Comparison of ENCODE assay signal across 2 cellular contexts in genomic region chr1:54565113-54565501, GRCh38.
A peak's percentile ranks its signal among the peaks of the same experiment; 100 is the strongest.
TF ChIP-seq lines count a peak whose summit lies in the region.

No MANE protein-coding gene starts in this region.

TF ChIP-seq in K562, 482 proteins besides CTCF, POLR2A, EP300 and RAD21:
- TF ChIP-seq RBM17 (IDR thresholded peaks at IDR 0.05; ENCODE audit: borderline replicate concordance, low read depth, low read length) (no peak), KAT2B (IDR thresholded peaks at IDR 0.05; ENCODE audit: low read depth, low read length) (no peak), TAL1 (IDR thresholded peaks at IDR 0.05) (peak; percentile 76), MAX (CRISPR knock-in tag; IDR thresholded peaks at IDR 0.05) (no peak), TFAP4 (CRISPR knock-in tag; IDR thresholded peaks at IDR 0.05; ENCODE audit: borderline replicate concordance) (peak; percentile 86; the same call in 1 of the 2 replicates), MTA2 (IDR thresholded peaks at IDR 0.05; ENCODE audit: low read depth) (peak; percentile 64), CBFA2T3 (IDR thresholded peaks at IDR 0.05) (peak; percentile 84), PCBP2 (IDR thresholded peaks at IDR 0.05; ENCODE audit: low read depth, low read length, poor library complexity, severe bottlenecking) (no peak), PRDM10 (IDR thresholded peaks at IDR 0.05; ENCODE audit: partially characterized antibody) (no peak), TCF3 (CRISPR knock-in tag; IDR thresholded peaks at IDR 0.05) (peak; percentile 91), KHSRP (IDR thresholded peaks at IDR 0.05) (no peak), CBFA2T2 (conservative IDR thresholded peaks at IDR 0.05) (peak; percentile 77), NCOR1 (IDR thresholded peaks at IDR 0.05) (peak; percentile 76), STAT5A (IDR thresholded peaks at IDR 0.05; ENCODE audit: borderline replicate concordance, low read length) (peak; percentile 22; the same call in 1 of the 2 replicates), KLF13 (tag; IDR thresholded peaks at IDR 0.05; ENCODE audit: borderline replicate concordance, low read depth) (no peak), POLR2AphosphoS5 (IDR thresholded peaks at IDR 0.05; ENCODE audit: control insufficient read depth, insufficient read depth, low read depth, low read length) (0 out of 2 replicates have a peak, but pooled peaks have one; percentile 21), TEAD4 (IDR thresholded peaks at IDR 0.05; ENCODE audit: low read length) (peak; percentile 53; the same call in 1 of the 2 replicates), TEAD4 (CRISPR knock-in tag; IDR thresholded peaks at IDR 0.05; ENCODE audit: borderline replicate concordance) (no peak), ARID1B (IDR thresholded peaks at IDR 0.05) (peak; percentile 75), GATA2 (CRISPR knock-in tag; IDR thresholded peaks at IDR 0.05) (peak; percentile 63; the same call in 1 of the 2 replicates)

TF ChIP-seq in HepG2, 621 proteins besides CTCF, POLR2A, EP300 and RAD21 (continues in another document):
- TF ChIP-seq ZKSCAN8 (CRISPR knock-in tag; IDR thresholded peaks at IDR 0.05; ENCODE audit: borderline replicate concordance) = no peak
- TF ChIP-seq THRA (CRISPR knock-in tag; IDR thresholded peaks at IDR 0.05; ENCODE audit: borderline replicate concordance) = 0 out of 2 replicates have a peak, but pooled peaks have one; percentile 25
- TF ChIP-seq SPEN (CRISPR knock-in tag; IDR thresholded peaks at IDR 0.05; ENCODE audit: low read depth) = 0 out of 2 replicates have a peak, but pooled peaks have one; percentile 18
- TF ChIP-seq PITX1 (CRISPR knock-in tag; IDR thresholded peaks at IDR 0.05) = no peak
- 0 out of 2 replicates have a peak, but pooled peaks have one; percentile 10 for TF ChIP-seq ZFX (CRISPR knock-in tag; IDR thresholded peaks at IDR 0.05; ENCODE audit: low read depth)
- peak; percentile 28; the same call in 1 of the 2 replicates for TF ChIP-seq TBX2 (CRISPR knock-in tag; IDR thresholded peaks at IDR 0.05; ENCODE audit: borderline replicate concordance)
- TF ChIP-seq ZFP36 (IDR thresholded peaks at IDR 0.05; ENCODE audit: borderline replicate concordance, low read depth, low read length, partially characterized antibody) = no peak
- no peak for TF ChIP-seq ZNF512B (CRISPR knock-in tag; IDR thresholded peaks at IDR 0.05; ENCODE audit: borderline replicate concordance)
- no peak for TF ChIP-seq MBD4 (IDR thresholded peaks at IDR 0.05; ENCODE audit: borderline replicate concordance, low read length)
- no peak for TF ChIP-seq NFKBIZ (CRISPR knock-in tag; IDR thresholded peaks at IDR 0.05)
- no peak for TF ChIP-seq SOX6 (IDR thresholded peaks at IDR 0.05)
- TF ChIP-seq SOX6 (CRISPR knock-in tag; IDR thresholded peaks at IDR 0.05) = peak; percentile 20; the same call in 1 of the 2 replicates
- TF ChIP-seq ZFP90 (CRISPR knock-in tag; IDR thresholded peaks at IDR 0.05; ENCODE audit: borderline replicate concordance) = no peak
- no peak for TF ChIP-seq ZSCAN12 (CRISPR knock-in tag; IDR thresholded peaks at IDR 0.05)
- TF ChIP-seq FOXO1 (CRISPR knock-in tag; IDR thresholded peaks at IDR 0.05) = peak; percentile 32; the same call in 1 of the 2 replicates
- no peak for TF ChIP-seq GABPA (IDR thresholded peaks at IDR 0.05; ENCODE audit: low read depth, low read length)
- no peak for TF ChIP-seq GABPA (CRISPR knock-in tag; IDR thresholded peaks at IDR 0.05; ENCODE audit: low read depth)
- TF ChIP-seq RXRB (CRISPR knock-in tag; IDR thresholded peaks at IDR 0.05; ENCODE audit: borderline replicate concordance) = peak; percentile 33; the same call in 1 of the 2 replicates
- no peak for TF ChIP-seq ZNF460 (CRISPR knock-in tag; IDR thresholded peaks at IDR 0.05; ENCODE audit: borderline replicate concordance)
- TF ChIP-seq HMGXB3 (CRISPR knock-in tag; IDR thresholded peaks at IDR 0.05; ENCODE audit: borderline replicate concordance) = peak; percentile 74
- TF ChIP-seq TARDBP (CRISPR knock-in tag; IDR thresholded peaks at IDR 0.05) = no peak
- TF ChIP-seq PAXIP1 (CRISPR knock-in tag; conservative IDR thresholded peaks at IDR 0.05) = peak; percentile 18; the same call in 1 of the 2 replicates
- peak; percentile 59; the same call in 1 of the 2 replicates for TF ChIP-seq ZNF691 (CRISPR knock-in tag; IDR thresholded peaks at IDR 0.05; ENCODE audit: borderline replicate concordance, low read depth)
- no peak for TF ChIP-seq AHR (CRISPR knock-in tag; IDR thresholded peaks at IDR 0.05)
- TF ChIP-seq NFYC (CRISPR knock-in tag; IDR thresholded peaks at IDR 0.05) = 0 out of 2 replicates have a peak, but pooled peaks have one; percentile 36
- TF ChIP-seq TFAP4 (IDR thresholded peaks at IDR 0.05; ENCODE audit: borderline replicate concordance, low read depth) = peak; percentile 89
- 0 out of 2 replicates have a peak, but pooled peaks have one; percentile 15 for TF ChIP-seq RCOR2 (CRISPR knock-in tag; IDR thresholded peaks at IDR 0.05)
- TF ChIP-seq ZNF24 (IDR thresholded peaks at IDR 0.05) = no peak
- no peak for TF ChIP-seq NR2F1 (CRISPR knock-in tag; IDR thresholded peaks at IDR 0.05)
- TF ChIP-seq HDAC1 (CRISPR knock-in tag; IDR thresholded peaks at IDR 0.05) = no peak
- TF ChIP-seq PRDM15 (CRISPR knock-in tag; IDR thresholded peaks at IDR 0.05) = no peak
- no peak for TF ChIP-seq MBNL3 (CRISPR knock-in tag; conservative IDR thresholded peaks at IDR 0.05)
- no peak for TF ChIP-seq NFYB (CRISPR knock-in tag; IDR thresholded peaks at IDR 0.05)
- TF ChIP-seq ZNF292 (CRISPR knock-in tag; IDR thresholded peaks at IDR 0.05; ENCODE audit: borderline replicate concordance, low read depth) = peak; percentile 46; the same call in 1 of the 2 replicates
- TF ChIP-seq ZNF33B (CRISPR knock-in tag; IDR thresholded peaks at IDR 0.05) = no peak
- no peak for TF ChIP-seq FIP1L1 (IDR thresholded peaks at IDR 0.05; ENCODE audit: borderline replicate concordance, insufficient read depth, low read depth, low read length)
- TF ChIP-seq DNMT3B (CRISPR knock-in tag; conservative IDR thresholded peaks at IDR 0.05) = no peak
